ENCODE assay signal across 16 cellular contexts in genomic region chr7:71896535-71896934, GRCh38.
DNase-seq lines count a peak whose midpoint lies in the region; TF ChIP-seq lines count a peak whose summit lies in the region.
"Had no signal": no experiment of that assay in that cellular context is flagged by ENCODE, and none has a peak within 500 bp of the region (broad histone marks: within the 10 kb centered on the region; RNA-seq: fewer than 3 reads in every experiment).

No MANE protein-coding gene starts in this region.

- peaks cover 6% of the 10 kb centered on the region for H3K4me1 Mint-ChIP-seq in CD14-positive monocyte

- no peak overlapping the region for H3K27ac Mint-ChIP-seq in CD14-positive monocyte
- H3K27ac Mint-ChIP-seq: IgD-negative memory B cell had no signal

- H3K36me3 ChIP-seq in ascending aorta (no peaks in the 10 kb centered on the region), SK-N-SH (replicated peaks in 1 of 2; ENCODE audit: control insufficient read depth in 1 of 2, insufficient read depth in 2 of 2, low read length in 1 of 2) (no peaks in the 10 kb centered on the region)
- H3K36me3 ChIP-seq: SJCRH30 had no signal

- peaks cover 0 to 5% of the 10 kb centered on the region in 2 donors for H3K9me3 ChIP-seq in ascending aorta
- H3K9me3 ChIP-seq in SK-N-SH: no peaks in the 10 kb centered on the region
- H3K9me3 ChIP-seq: SJCRH30 had no signal

- H3K4me2 ChIP-seq in SK-N-SH: no peak overlapping the region

- no peaks in the 10 kb centered on the region for H3K79me2 ChIP-seq in SK-N-SH (ENCODE audit: insufficient read depth)

- no peaks in the 10 kb centered on the region for H3F3A ChIP-seq in SK-N-SH (replicated peaks; ENCODE audit: insufficient read depth)

- no peak for TF ChIP-seq EP300 in SK-N-SH (IDR thresholded peaks at IDR 0.05; ENCODE audit: borderline replicate concordance in 1 of 2, low read depth in 1 of 2, low read length in 1 of 2)

- H3K9me2 ChIP-seq in SK-N-SH: no peaks in the 10 kb centered on the region

- H3K27ac ChIP-seq in dorsolateral prefrontal cortex (peak overlapping the region in 43 of 59 donors; percentile 6 to 84 (median 59)), ascending aorta (no peak overlapping the region), SK-N-SH (ENCODE audit: low read depth in 2 of 2, low read length in 1 of 2) (no peak overlapping the region)
- H3K27ac ChIP-seq: C4-2B, SJCRH30 had no signal

- POLR2A ChIA-PET in SK-N-SH (lab: Yijun Ruan, JAX): no interaction called here

- no peaks in the 10 kb centered on the region for H4K20me1 ChIP-seq in SK-N-SH (ENCODE audit: insufficient read depth)

- TF ChIP-seq RAD21 in SK-N-SH (IDR thresholded peaks at IDR 0.05; ENCODE audit: low read length): no peak

- WGBS in SK-N-SH (ENCODE audit: low lambda C conversion rate): 0% methylated on average over 2 of the region's 2 CpGs

- no peak overlapping the region for H3K9ac ChIP-seq in SK-N-SH

- intact Hi-C loops in dorsolateral prefrontal cortex (cut with DNase I): no loop called here
- intact Hi-C loops in CD14-positive monocyte (cut with micrococcal nuclease): no loop called here
- intact Hi-C loops in ascending aorta (cut with DNase I): no loop called here

- H3K4me3 ChIP-seq in dorsolateral prefrontal cortex (peak overlapping the region in 1 of 59 donors; percentile 31), ascending aorta (no peak overlapping the region), SK-N-SH (ENCODE audit: low read depth in 2 of 2, low read length in 1 of 2) (no peak overlapping the region)
- H3K4me3 ChIP-seq: SJCRH30 had no signal

- DNase-seq in KG1 (lab: John Stamatoyannopoulos, UW) (peak; percentile 66), dorsolateral prefrontal cortex (no peak), medulla oblongata (ENCODE audit: extremely low spot score) (peak; percentile 45), superior temporal gyrus (ENCODE audit: extremely low spot score) (peak; percentile 18), CD14-positive monocyte (ENCODE audit: low spot score) (no peak), ascending aorta (ENCODE audit: low spot score in 2 of 2) (no peak), G401 (ENCODE audit: low spot score) (no peak), SK-N-SH (no peak)
- DNase-seq: DMS79, NCI-H1092 treated with DMSO at 0.1 percent for 48 hours, NCI-H146, NCI-H2081 treated with DMSO at 0.1 percent for 48 hours, NCI-H446 treated with DMSO at 0.1 percent for 48 hours, SJCRH30 had no signal

- H3K4me1 ChIP-seq in ascending aorta (no peaks in the 10 kb centered on the region), SK-N-SH (ENCODE audit: control insufficient read depth in 1 of 2, insufficient read depth in 2 of 2, low read depth in 1 of 2, low read length in 1 of 2) (no peaks in the 10 kb centered on the region)
- H3K4me1 ChIP-seq: SJCRH30 had no signal

- in situ Hi-C loops in G401 (cut with HindIII; ENCODE audit: low sequenced_read_pairs): no loop called here

- CTCF ChIA-PET in SK-N-SH (lab: Yijun Ruan, JAX): interaction anchor here (1.2 to 1.3 kb wide), 2 partner anchors 11 to 33 kb away, joined by 3 read pairs; no protein-coding TSS in a partner anchor

- peaks cover 0 to 8% (median 0%) of the 10 kb centered on the region in 7 donors for H3K9me3 Mint-ChIP-seq in CD14-positive monocyte

- TF ChIP-seq CTCF in dorsolateral prefrontal cortex (IDR thresholded peaks at IDR 0.05 in 54 of 56, conservative IDR thresholded peaks at IDR 0.05 in 2 of 56; ENCODE audit: low read depth in 1 of 56, partially characterized antibody in 56 of 56) (no peak), CD14-positive monocyte (IDR thresholded peaks at IDR 0.05) (no peak), ascending aorta (IDR thresholded peaks at IDR 0.05) (no peak), SK-N-SH (IDR thresholded peaks at IDR 0.05) (no peak)

- no peak overlapping the region for H3K4me3 Mint-ChIP-seq in CD14-positive monocyte
- H3K4me3 Mint-ChIP-seq: IgD-negative memory B cell had no signal

- no peaks in the 10 kb centered on the region for H3K27me3 Mint-ChIP-seq in CD14-positive monocyte (ENCODE audit: low read depth in 3 of 3)
- H3K27me3 Mint-ChIP-seq: IgD-negative memory B cell had no signal

- no peak overlapping the region for H2AFZ ChIP-seq in SK-N-SH (ENCODE audit: low read depth)

- H3K27me3 ChIP-seq in dorsolateral prefrontal cortex: no peaks in the 10 kb centered on the region
- no peaks in the 10 kb centered on the region for H3K27me3 ChIP-seq in ascending aorta
- H3K27me3 ChIP-seq in SK-N-SH (ENCODE audit: insufficient read depth): no peaks in the 10 kb centered on the region

- no peaks in the 10 kb centered on the region for H3K36me3 Mint-ChIP-seq in CD14-positive monocyte
- H3K36me3 Mint-ChIP-seq: IgD-negative memory B cell had no signal

TF ChIP-seq in SK-N-SH, 30 proteins besides CTCF, POLR2A, EP300 and RAD21:
- TF ChIP-seq, protein P1, sequence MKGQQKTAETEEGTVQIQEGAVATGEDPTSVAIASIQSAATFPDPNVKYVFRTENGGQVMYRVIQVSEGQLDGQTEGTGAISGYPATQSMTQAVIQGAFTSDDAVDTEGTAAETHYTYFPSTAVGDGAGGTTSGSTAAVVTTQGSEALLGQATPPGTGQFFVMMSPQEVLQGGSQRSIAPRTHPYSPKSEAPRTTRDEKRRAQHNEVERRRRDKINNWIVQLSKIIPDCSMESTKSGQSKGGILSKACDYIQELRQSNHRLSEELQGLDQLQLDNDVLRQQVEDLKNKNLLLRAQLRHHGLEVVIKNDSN (IDR thresholded peaks at IDR 0.05; ENCODE audit: borderline replicate concordance, low read depth): no peak
- TF ChIP-seq ZBTB33 (IDR thresholded peaks at IDR 0.05; ENCODE audit: borderline replicate concordance, low read depth) (no peak), POLR2AphosphoS5 (IDR thresholded peaks at IDR 0.05; ENCODE audit: low read depth, low read length) (no peak)

Comparison
In these comparisons a context has a peak if more than half of its experiments do, and no peak if none do; other contexts are left out.
1. DNase-seq: peak in KG1 (single experiment), medulla oblongata (single experiment) and superior temporal gyrus (single experiment); none in dorsolateral prefrontal cortex (0 of 10), CD14-positive monocyte (single experiment), ascending aorta (0 of 2), G401 (single experiment) and SK-N-SH (single experiment).
2. H3K27ac ChIP-seq: peak in dorsolateral prefrontal cortex (43 of 59); none in ascending aorta (0 of 2) and SK-N-SH (0 of 2).